ENCODE assay signal across 9 cellular contexts in the genomic region with DNA sequence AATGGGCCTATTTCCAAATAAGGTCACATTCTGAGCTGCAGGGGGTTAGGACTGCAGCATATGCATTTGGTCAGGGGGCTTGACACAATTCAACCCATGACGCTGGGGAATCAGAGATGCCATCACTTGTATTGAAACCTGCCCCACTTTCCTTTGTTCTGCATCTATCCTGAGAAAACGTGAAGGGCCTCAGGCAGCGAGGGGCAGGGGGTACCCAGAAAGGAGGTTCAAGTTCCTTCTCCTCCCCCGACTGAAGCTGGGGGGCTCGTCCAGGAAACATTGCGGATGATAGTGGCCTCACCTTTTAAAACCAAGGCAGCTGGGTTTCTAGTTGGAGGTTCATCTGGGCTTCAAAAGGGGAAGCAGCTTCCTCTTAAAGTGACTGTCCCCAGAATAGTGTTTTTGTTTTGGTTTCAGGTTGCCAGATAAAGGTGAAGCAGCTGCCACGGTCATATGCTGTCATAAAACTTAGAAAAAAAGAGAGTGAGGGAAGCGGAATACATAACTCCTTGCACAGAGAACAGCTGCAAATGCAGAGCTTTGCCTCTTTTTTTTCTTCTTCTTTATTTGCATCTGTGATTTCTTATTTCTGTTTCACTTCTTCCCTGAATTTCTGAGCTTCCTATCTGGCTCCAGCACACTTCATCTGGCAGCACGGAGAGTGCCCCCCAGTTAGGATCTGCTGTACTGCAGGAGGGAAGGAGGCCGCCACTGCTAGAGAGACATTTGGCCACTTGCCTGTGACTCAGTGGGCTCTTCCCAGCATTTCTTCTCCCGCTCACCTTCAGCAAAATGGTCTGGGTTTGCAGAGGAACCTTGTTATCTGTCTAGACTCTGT.
DNase-seq lines count a peak whose midpoint lies in the region; ATAC-seq and TF ChIP-seq lines count a peak whose summit lies in the region.
"Had no signal": no experiment of that assay in that cellular context is flagged by ENCODE, and none has a peak within 500 bp of the region (broad histone marks: within the 10 kb centered on the region; RNA-seq: fewer than 3 reads in every experiment).

No MANE protein-coding gene starts in this region.

- no peak overlapping the region for H2BK12ac ChIP-seq in mesenchymal stem cell (ENCODE audit: low read length in 2 of 2)

- H2BK120ac ChIP-seq in mesenchymal stem cell (ENCODE audit: low read depth, low read length): no peak overlapping the region

- intact Hi-C loops in psoas muscle (cut with DNase I): no loop called here

- H3K27me3 ChIP-seq in mesenchymal stem cell (ENCODE audit: control insufficient read depth in 1 of 2, insufficient read depth in 1 of 2, low read length in 2 of 2) (no peaks in the 10 kb centered on the region), psoas muscle (ENCODE audit: insufficient read depth in 3 of 3, low read length in 2 of 3) (peaks cover 0 to 2% (median 0%) of the 10 kb centered on the region in 3 donors)

- WGBS in mesenchymal stem cell: 78% methylated on average over 11 of the region's 11 CpGs
- 30 to 50% (median 31%) methylated on average over 11 of the region's 11 CpGs for WGBS in psoas muscle, 3 donors

- no peaks in the 10 kb centered on the region for H3K9me3 ChIP-seq in mesenchymal stem cell (ENCODE audit: control insufficient read depth, low read length)
- no peaks in the 10 kb centered on the region for H3K9me3 ChIP-seq in psoas muscle

- TF ChIP-seq CTCF in GM10248 (IDR thresholded peaks at IDR 0.05; ENCODE audit: control extremely low read depth, extremely low read depth, low read depth, missing control alignments): peak; percentile 24
- TF ChIP-seq CTCF in psoas muscle (IDR thresholded peaks at IDR 0.05): no peak

- H2BK5ac ChIP-seq in mesenchymal stem cell (ENCODE audit: low read depth, low read length, poor library complexity, severe bottlenecking): no peak overlapping the region

- no peak overlapping the region for H2AFZ ChIP-seq in mesenchymal stem cell (ENCODE audit: low read depth, low read length)

- CTCF ChIA-PET in GM10248 (lab: Yijun Ruan, JAX): interaction anchor here (1.4 kb wide), 1 partner anchor 35 kb away, joined by 4 read pairs; no protein-coding TSS in a partner anchor

- no peak overlapping the region for H3K4ac ChIP-seq in mesenchymal stem cell (ENCODE audit: low read depth in 1 of 2, low read length in 2 of 2)

- H3K9ac ChIP-seq in mesenchymal stem cell (ENCODE audit: low read length): no peak overlapping the region

- DNase-seq in GM10248 (ENCODE audit: extremely low spot score) (peak; percentile 58), NAMALWA (ENCODE audit: low spot score) (peak; percentile 92), SKM-1 (lab: John Stamatoyannopoulos, UW; ENCODE audit: unreplicated experiment) (no peak), mesenchymal stem cell (no peak), NCI-H510A (lab: John Stamatoyannopoulos, UW) (no peak), psoas muscle (no peak)
- DNase-seq: stimulated activated CD4-positive, alpha-beta T cell treated with anti-CD3 and anti-CD28 coated beads, Interleukin-12 subunit alpha, Interleukin-12 subunit beta, amount 100 ng/mL, for 4 hours had no signal

- no peak overlapping the region for H2AK5ac ChIP-seq in mesenchymal stem cell (ENCODE audit: low read length, severe bottlenecking)

- H3K79me1 ChIP-seq in mesenchymal stem cell (replicated peaks; ENCODE audit: low read length, poor library complexity, severe bottlenecking): no peaks in the 10 kb centered on the region

- H3K14ac ChIP-seq in mesenchymal stem cell (ENCODE audit: low read length in 2 of 2): no peak overlapping the region

- H3K27ac ChIP-seq in mesenchymal stem cell (ENCODE audit: low read length, poor library complexity, severe bottlenecking) (no peak overlapping the region), psoas muscle (no peak overlapping the region)

- no peak overlapping the region for H3K4me2 ChIP-seq in mesenchymal stem cell (ENCODE audit: low read length, poor library complexity, severe bottlenecking)

- no peak overlapping the region for H3K4me3 ChIP-seq in mesenchymal stem cell (ENCODE audit: insufficient read depth in 1 of 2, low read depth in 1 of 2, low read length in 2 of 2)
- H3K4me3 ChIP-seq in psoas muscle: no peak overlapping the region

- no peak overlapping the region for H4K8ac ChIP-seq in mesenchymal stem cell (ENCODE audit: low read length)

- H3K36me3 ChIP-seq in mesenchymal stem cell (ENCODE audit: control insufficient read depth in 1 of 2, insufficient read depth in 2 of 2, low read depth in 1 of 2, low read length in 2 of 2) (no peaks in the 10 kb centered on the region), psoas muscle (ENCODE audit: insufficient read depth in 1 of 2, low read depth in 1 of 2) (no peaks in the 10 kb centered on the region)

- H4K91ac ChIP-seq in mesenchymal stem cell (ENCODE audit: low read length): no peak overlapping the region

- H2BK15ac ChIP-seq in mesenchymal stem cell (ENCODE audit: low read depth, poor library complexity, severe bottlenecking): no peak overlapping the region

- H3K18ac ChIP-seq in mesenchymal stem cell (ENCODE audit: low read depth in 1 of 2, low read length in 2 of 2): no peak overlapping the region

- no peak overlapping the region for H3K23ac ChIP-seq in mesenchymal stem cell (ENCODE audit: low read length in 2 of 2)

- H3K4me1 ChIP-seq in mesenchymal stem cell (ENCODE audit: control insufficient read depth, insufficient read depth, low read depth, low read length) (no peaks in the 10 kb centered on the region), psoas muscle (no peaks in the 10 kb centered on the region)

- ATAC-seq in GM19351 (IDR thresholded peaks at IDR 0.05; ENCODE audit: unreplicated experiment) (peak; percentile 94), HG02885 (IDR thresholded peaks at IDR 0.05; ENCODE audit: poor library complexity, unreplicated experiment) (peak; percentile 87), psoas muscle (no peak)

- POLR2A ChIA-PET in GM10248 (lab: Yijun Ruan, JAX): no interaction called here

Comparison
In these comparisons a context has a peak if more than half of its experiments do, and no peak if none do; other contexts are left out.
1. DNase-seq: peak in GM10248 (single experiment) and NAMALWA (single experiment); none in SKM-1 (single experiment), mesenchymal stem cell (single experiment), NCI-H510A (single experiment) and psoas muscle (0 of 2).
2. ATAC-seq: peak in GM19351 (single experiment) and HG02885 (single experiment); none in psoas muscle (0 of 4).